20 cellular contexts compared by ENCODE assay signal in the genomic region with DNA sequence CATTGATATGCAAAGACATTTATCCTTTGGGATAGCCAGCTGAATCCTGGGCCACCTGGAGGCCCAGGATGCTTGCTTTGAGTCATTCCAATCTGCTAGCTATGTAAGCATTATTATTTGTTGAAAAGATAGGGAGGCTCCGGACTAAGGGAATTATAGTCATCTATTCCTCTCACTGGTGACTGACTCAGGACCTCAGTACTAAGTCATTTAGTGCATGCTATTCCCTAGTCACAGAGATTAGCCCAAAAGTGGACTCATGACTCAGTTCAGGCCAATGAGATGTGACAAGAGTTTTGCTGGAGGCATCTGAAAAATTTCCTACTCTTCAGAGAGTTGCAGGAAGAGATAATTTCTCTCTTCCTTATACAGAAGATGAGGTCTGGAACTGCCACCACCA.
A peak's percentile ranks its signal among the peaks of the same experiment; 100 is the strongest.
DNase-seq lines count a peak whose midpoint lies in the region; FAIRE-seq and TF ChIP-seq lines count a peak whose summit lies in the region.
"Had no signal": no experiment of that assay in that cellular context is flagged by ENCODE, and none has a peak within 500 bp of the region (broad histone marks: within the 10 kb centered on the region; RNA-seq: fewer than 3 reads in every experiment).

No MANE protein-coding gene starts in this region.

- H3K9me3 ChIP-seq in small intestine (ENCODE audit: control insufficient read depth, low read depth) = no peaks in the 10 kb centered on the region

- WGBS in small intestine, 3 donors = 63 to 89% (median 76%) methylated on average over 1 of the region's 1 CpG

- no peak overlapping the region for H3K27ac Mint-ChIP-seq in endothelial cell (ENCODE audit: unreplicated experiment)
- H3K27ac Mint-ChIP-seq: CD8-positive, alpha-beta T cell had no signal

- H3K9me3 Mint-ChIP-seq in endothelial cell (ENCODE audit: unreplicated experiment) = no peaks in the 10 kb centered on the region
- H3K9me3 Mint-ChIP-seq: CD8-positive, alpha-beta T cell had no signal

- H3K4me1 Mint-ChIP-seq in endothelial cell (ENCODE audit: unreplicated experiment) = peaks cover 15% of the 10 kb centered on the region

- H3K27me3 ChIP-seq in small intestine (ENCODE audit: control insufficient read depth in 2 of 2, insufficient read depth in 2 of 2, low read length in 2 of 2) = no peaks in the 10 kb centered on the region

- no peaks in the 10 kb centered on the region for H3K4me1 ChIP-seq in small intestine (ENCODE audit: control insufficient read depth in 2 of 2, insufficient read depth in 1 of 2, low read depth in 1 of 2, low read length in 1 of 2)

- no peaks in the 10 kb centered on the region for H3K27me3 Mint-ChIP-seq in endothelial cell (ENCODE audit: unreplicated experiment)

- FAIRE-seq in small intestine (lab: Jason Lieb, UNC) (no peak), frontal cortex (lab: Jason Lieb, UNC) (no peak)

- DNase-seq in NCI-H82 (lab: John Stamatoyannopoulos, UW) = peak; percentile 45
- no peak for DNase-seq in NCI-H82 treated with DMSO at 0.1 percent for 48 hours (lab: John Stamatoyannopoulos, UW; ENCODE audit: unreplicated experiment)
- peak; percentile 49 for DNase-seq in epithelial cell of esophagus (ENCODE audit: low read depth)
- DNase-seq in kidney tubule cell (ENCODE audit: low spot score) = peak; percentile 79
- DNase-seq in endothelial cell (ENCODE audit: low spot score) = no peak
- DNase-seq in small intestine = no peak
- DNase-seq in Ammon's horn (ENCODE audit: low spot score) = no peak
- no peak for DNase-seq in frontal cortex (ENCODE audit: low spot score in 2 of 2)
- DNase-seq: 8988T; C1 segment of cervical spinal cord; CD8-positive, alpha-beta T cell; EL; IMR-90; MV-4-11; NCI-H1105 treated with DMSO at 0.1 percent for 48 hours; NCI-H1694; NCI-H2081; NCI-H2171; NCI-H345; NCI-H524 treated with DMSO at 0.1 percent for 48 hours had no signal

- TF ChIP-seq CTCF in epithelial cell of esophagus (IDR thresholded peaks at IDR 0.05; ENCODE audit: insufficient read depth, low read depth, low read length, missing control alignments) (no peak), endothelial cell (IDR thresholded peaks at IDR 0.05; ENCODE audit: unreplicated experiment) (no peak)

- H3K4me3 Mint-ChIP-seq in endothelial cell (ENCODE audit: unreplicated experiment) = no peak overlapping the region
- H3K4me3 Mint-ChIP-seq: CD8-positive, alpha-beta T cell had no signal

- H3K27ac ChIP-seq in small intestine (ENCODE audit: low read depth in 1 of 2, low read length in 1 of 2) = no peak overlapping the region

- H3K4me3 ChIP-seq in epithelial cell of esophagus (ENCODE audit: low read length) (no peak overlapping the region), small intestine (ENCODE audit: low read depth in 1 of 2, low read length in 2 of 2) (no peak overlapping the region)

- H3K36me3 Mint-ChIP-seq in endothelial cell (ENCODE audit: low read depth, unreplicated experiment) = no peaks in the 10 kb centered on the region
- H3K36me3 Mint-ChIP-seq: CD8-positive, alpha-beta T cell had no signal

- H3K36me3 ChIP-seq in small intestine (ENCODE audit: control insufficient read depth in 2 of 2, insufficient read depth in 2 of 2, low read length in 2 of 2) = no peaks in the 10 kb centered on the region

Comparison
In these comparisons a context has a peak if more than half of its experiments do, and no peak if none do; other contexts are left out.
1. DNase-seq: peak in NCI-H82 (single experiment), epithelial cell of esophagus (single experiment) and kidney tubule cell (single experiment); none in NCI-H82 treated with DMSO at 0.1 percent for 48 hours (single experiment), endothelial cell (single experiment), small intestine (single experiment), Ammon's horn (single experiment) and frontal cortex (0 of 2).